ENCODE assay signal across 8 cellular contexts in the genomic region with DNA sequence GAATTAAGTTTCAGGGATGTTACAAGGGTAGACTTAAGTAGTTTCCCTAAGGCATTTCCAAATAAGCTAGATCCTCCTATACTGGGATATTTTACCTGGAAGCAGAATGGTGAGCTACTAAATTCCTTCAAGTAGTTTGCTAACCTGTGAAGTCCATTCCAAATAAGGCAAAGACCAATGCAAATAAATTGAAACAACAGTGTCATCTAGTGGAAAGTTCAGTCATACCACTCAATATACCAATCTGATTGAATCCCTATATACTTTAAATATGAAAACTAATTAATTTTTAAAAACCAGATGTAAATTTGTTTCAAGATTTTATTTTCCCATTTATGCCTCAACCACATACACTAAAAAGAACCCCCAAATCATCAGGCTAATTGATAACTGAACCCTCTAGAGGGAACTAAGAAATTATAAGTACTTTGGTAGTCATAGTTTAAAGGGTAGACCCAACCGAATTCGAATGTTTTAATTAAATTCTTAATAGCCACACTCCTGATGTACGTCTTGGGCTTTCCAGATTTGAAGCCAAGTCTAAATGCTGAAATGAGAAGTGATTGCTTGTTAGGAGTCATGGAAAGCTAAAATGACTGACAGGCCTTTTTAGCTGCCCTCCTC.
DNase-seq lines count a peak whose midpoint lies in the region; ATAC-seq and TF ChIP-seq lines count a peak whose summit lies in the region.

No MANE protein-coding gene starts in this region.

- H3K36me3 ChIP-seq in colonic mucosa, result no peaks in the 10 kb centered on the region
- H3K36me3 ChIP-seq in mucosa of descending colon (ENCODE audit: low read depth), result no peaks in the 10 kb centered on the region

- ATAC-seq in mucosa of descending colon (peak; percentile 68), GM19324 (IDR thresholded peaks at IDR 0.05; ENCODE audit: low FRiP score, unreplicated experiment) (no peak), HG03342 (IDR thresholded peaks at IDR 0.05; ENCODE audit: unreplicated experiment) (no peak)

- H3K9ac ChIP-seq in colonic mucosa (ENCODE audit: low read depth in 2 of 2, low read length in 2 of 2), result no peak overlapping the region

- DNase-seq in Daoy (ENCODE audit: low read depth) (peak; percentile 15), HFF-Myc (ENCODE audit: extremely low read depth, low read depth) (peak; percentile 25), NCI-H345 treated with DMSO at 0.1 percent for 48 hours (lab: John Stamatoyannopoulos, UW; ENCODE audit: unreplicated experiment) (peak; percentile 45), colonic mucosa (no peak), mucosa of descending colon (no peak), GDM1 (lab: John Stamatoyannopoulos, UW) (no peak)

- no peak overlapping the region for H3K4me3 ChIP-seq in HFF-Myc (replicated peaks; ENCODE audit: low read depth, low read length)
- no peak overlapping the region for H3K4me3 ChIP-seq in colonic mucosa
- H3K4me3 ChIP-seq in mucosa of descending colon, result no peak overlapping the region

- H3K9me3 ChIP-seq in colonic mucosa (no peaks in the 10 kb centered on the region), mucosa of descending colon (no peaks in the 10 kb centered on the region)

- TF ChIP-seq CTCF in HFF-Myc (IDR thresholded peaks at IDR 0.05; ENCODE audit: low read depth, low read length, missing control alignments), result peak; percentile 32
- peak; percentile 43 for TF ChIP-seq CTCF in colonic mucosa (IDR thresholded peaks at IDR 0.05)
- TF ChIP-seq CTCF in mucosa of descending colon (IDR thresholded peaks at IDR 0.05), result no peak

- H3K27ac ChIP-seq in colonic mucosa, result no peak overlapping the region

- no peaks in the 10 kb centered on the region for H3K27me3 ChIP-seq in colonic mucosa

- intact Hi-C loops in colonic mucosa (cut with DNase I) (no loop called here), mucosa of descending colon (cut with DNase I, micrococcal nuclease) (no loop called here)

- no peaks in the 10 kb centered on the region for H3K4me1 ChIP-seq in colonic mucosa
- no peaks in the 10 kb centered on the region for H3K4me1 ChIP-seq in mucosa of descending colon (ENCODE audit: low read depth)

Comparison
In these comparisons a context has a peak if more than half of its experiments do, and no peak if none do; other contexts are left out.
1. DNase-seq: peak in Daoy (single experiment), HFF-Myc (single experiment) and NCI-H345 treated with DMSO at 0.1 percent for 48 hours (single experiment); none in colonic mucosa (single experiment), mucosa of descending colon (0 of 3) and GDM1 (single experiment).